In genomic region chr18:12750076-12750707, GRCh38 we compare ENCODE assay signal across 9 cellular contexts. TPM values are rescaled to one million over a fixed set of nuclear protein-coding genes. Genes with fewer than 3 reads are reported as not detected.
DNase-seq lines count a peak whose midpoint lies in the region; ATAC-seq and TF ChIP-seq lines count a peak whose summit lies in the region.
"Had no signal": no experiment of that assay in that cellular context is flagged by ENCODE, and none has a peak within 500 bp of the region (broad histone marks: within the 10 kb centered on the region; RNA-seq: fewer than 3 reads in every experiment).

No MANE protein-coding gene starts in this region.

- H3K27me3 Mint-ChIP-seq in activated naive CD8-positive, alpha-beta T cell, result no peaks in the 10 kb centered on the region
- H3K27me3 Mint-ChIP-seq in stimulated activated naive B cell treated with anti-CD40 and anti-IgM and Interleukin-4, amounts not matched to agents 10 μg/mL and 1 μg/mL and 100 μg/mL, for 72 hours, result peaks cover 19 to 22% of the 10 kb centered on the region in 2 donors

- peak; percentile 85 to 87 for ATAC-seq in stimulated activated naive B cell treated with anti-CD40 and anti-IgM and Interleukin-4, amounts not matched to agents 10 μg/mL and 1 μg/mL and 100 μg/mL, for 72 hours (replicated peaks)
- no peak for ATAC-seq in body of pancreas

- 60 to 66% methylated on average over 13 to 14 of the region's 14 CpGs for WGBS in body of pancreas, 2 donors

- intact Hi-C loops in body of pancreas (cut with DNase I), result no loop called here

- H3K27me3 ChIP-seq in MG63, result no peaks in the 10 kb centered on the region
- H3K27me3 ChIP-seq in body of pancreas, result no peaks in the 10 kb centered on the region

- peaks cover 2% of the 10 kb centered on the region for H3K36me3 Mint-ChIP-seq in activated naive CD8-positive, alpha-beta T cell
- no peaks in the 10 kb centered on the region for H3K36me3 Mint-ChIP-seq in stimulated activated naive B cell treated with anti-CD40 and anti-IgM and Interleukin-4, amounts not matched to agents 10 μg/mL and 1 μg/mL and 100 μg/mL, for 72 hours
- H3K36me3 Mint-ChIP-seq: mesothelial cell of epicardium had no signal

- no peak for TF ChIP-seq POLR2A in body of pancreas (IDR thresholded peaks at IDR 0.05)

- H3K9me3 ChIP-seq in MG63 (no peaks in the 10 kb centered on the region), body of pancreas (no peaks in the 10 kb centered on the region)

- no peaks in the 10 kb centered on the region for H3K36me3 ChIP-seq in MG63
- no peaks in the 10 kb centered on the region for H3K36me3 ChIP-seq in body of pancreas (replicated peaks in 1 of 2; ENCODE audit: insufficient read depth in 1 of 2, low read depth in 2 of 2)

- no peak for TF ChIP-seq CTCF in body of pancreas (IDR thresholded peaks at IDR 0.05)

- no peaks in the 10 kb centered on the region for H3K9me3 Mint-ChIP-seq in activated naive CD8-positive, alpha-beta T cell (ENCODE audit: low read depth)
- no peaks in the 10 kb centered on the region for H3K9me3 Mint-ChIP-seq in stimulated activated naive B cell treated with anti-CD40 and anti-IgM and Interleukin-4, amounts not matched to agents 10 μg/mL and 1 μg/mL and 100 μg/mL, for 72 hours
- H3K9me3 Mint-ChIP-seq: mesothelial cell of epicardium had no signal

- H3K27ac ChIP-seq in body of pancreas, result no peak overlapping the region

- H3K4me3 ChIP-seq in MG63 (no peak overlapping the region), body of pancreas (no peak overlapping the region)

- no peaks in the 10 kb centered on the region for H3K4me1 ChIP-seq in body of pancreas

- peak overlapping the region; percentile 13 for H3K4me3 Mint-ChIP-seq in activated naive CD8-positive, alpha-beta T cell
- peak overlapping the region; percentile 30 to 37 for H3K4me3 Mint-ChIP-seq in stimulated activated naive B cell treated with anti-CD40 and anti-IgM and Interleukin-4, amounts not matched to agents 10 μg/mL and 1 μg/mL and 100 μg/mL, for 72 hours
- H3K4me3 Mint-ChIP-seq: mesothelial cell of epicardium had no signal

- peak overlapping the region; percentile 34 for H3K27ac Mint-ChIP-seq in activated naive CD8-positive, alpha-beta T cell
- H3K27ac Mint-ChIP-seq in stimulated activated naive B cell treated with anti-CD40 and anti-IgM and Interleukin-4, amounts not matched to agents 10 μg/mL and 1 μg/mL and 100 μg/mL, for 72 hours, result peak overlapping the region; percentile 81
- H3K27ac Mint-ChIP-seq: mesothelial cell of epicardium had no signal

- H3K4me1 Mint-ChIP-seq in activated naive CD8-positive, alpha-beta T cell (ENCODE audit: low read depth), result peaks cover 18% of the 10 kb centered on the region
- H3K4me1 Mint-ChIP-seq in stimulated activated naive B cell treated with anti-CD40 and anti-IgM and Interleukin-4, amounts not matched to agents 10 μg/mL and 1 μg/mL and 100 μg/mL, for 72 hours, result peaks cover 18 to 25% of the 10 kb centered on the region in 2 donors
- H3K4me1 Mint-ChIP-seq: mesothelial cell of epicardium had no signal

- peak; percentile 19 for DNase-seq in activated T-cell treated with anti-CD3 and anti-CD28 coated beads for 48 hours (ENCODE audit: low read depth)
- DNase-seq in activated T-cell treated with anti-CD3 and anti-CD28 coated beads, Interleukin-2, amount 50 U/mL, for 1 hour, result no peak
- DNase-seq in MG63, result peak; percentile 56
- peak; percentile 27 for DNase-seq in stimulated activated naive B cell treated with anti-CD40 and anti-IgM and Interleukin-4, amounts not matched to agents 10 μg/mL and 1 μg/mL and 100 μg/mL, for 72 hours
- DNase-seq in DMS53 treated with DMSO at 0.1 percent for 48 hours (lab: John Stamatoyannopoulos, UW; ENCODE audit: unreplicated experiment), result no peak
- no peak for DNase-seq in DMS153 treated with DMSO at 0.1 percent for 48 hours (lab: John Stamatoyannopoulos, UW; ENCODE audit: unreplicated experiment)
- no peak for DNase-seq in body of pancreas

RNA-seq across cellular contexts. Expression of gene PSMG2, which starts 47.4 kb away (rescaled TPM):
- 84.1 and 120 TPM in 2 replicates for total RNA-seq in MG63 (2014; rRNA removed; shearing (Covaris generic); ENCODE audit: low replicate concordance)
- total RNA-seq in body of pancreas, result 10 to 100 TPM in 1 of 2 donors, 1 to 10 TPM in 1; 8.2 to 36.8 TPM

RNA-seq across cellular contexts. Expression of gene CEP76, which starts 47.7 kb away (rescaled TPM):
- total RNA-seq in MG63 (2014; rRNA removed; shearing (Covaris generic); ENCODE audit: low replicate concordance), result 3.6 and 6.6 TPM in 2 replicates
- total RNA-seq in body of pancreas, result 10 to 100 TPM in 1 of 2 donors, 1 to 10 TPM in 1; 6.2 to 10.2 TPM

Comparison
In these comparisons a context has a peak if more than half of its experiments do, and no peak if none do; other contexts are left out.
1. DNase-seq: peak in activated T-cell treated with anti-CD3 and anti-CD28 coated beads for 48 hours (single experiment), MG63 (single experiment) and stimulated activated naive B cell treated with anti-CD40 and anti-IgM and Interleukin-4, amounts not matched to agents 10 μg/mL and 1 μg/mL and 100 μg/mL, for 72 hours (single experiment); none in activated T-cell treated with anti-CD3 and anti-CD28 coated beads, Interleukin-2, amount 50 U/mL, for 1 hour (single experiment), DMS53 treated with DMSO at 0.1 percent for 48 hours (single experiment), DMS153 treated with DMSO at 0.1 percent for 48 hours (single experiment) and body of pancreas (0 of 4).